22 cellular contexts compared by ENCODE assay signal in the genomic region with DNA sequence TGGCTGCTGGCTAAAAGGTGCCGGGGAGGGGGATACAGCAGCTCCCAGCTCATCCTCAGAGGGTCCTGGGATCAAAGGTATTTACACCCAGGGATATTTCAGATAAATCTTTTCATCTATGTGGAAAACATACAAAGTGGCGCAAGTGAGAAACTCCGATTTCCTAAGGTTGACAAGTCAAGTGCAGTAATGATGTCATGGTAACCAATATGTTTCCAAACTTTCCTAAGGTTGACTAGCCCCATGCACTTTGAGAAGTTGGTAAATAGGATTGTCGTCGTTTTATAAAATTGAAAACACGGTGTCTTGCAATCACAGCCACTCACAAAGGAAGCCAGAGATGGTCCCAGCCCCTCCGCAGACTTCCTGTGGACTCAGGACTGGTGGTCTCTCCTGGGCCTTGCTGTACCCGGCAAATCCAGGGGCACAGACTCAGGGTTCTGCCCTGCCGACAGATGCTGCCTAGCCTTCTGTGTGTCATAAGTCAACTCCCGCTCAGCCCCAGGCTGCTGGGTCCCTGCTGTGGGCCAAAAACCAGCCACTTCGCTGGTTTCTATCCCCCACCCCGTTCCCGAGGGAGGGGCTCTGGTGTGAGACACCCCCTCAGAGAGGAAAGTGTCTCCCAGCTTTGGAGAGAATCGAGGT.
A peak's percentile ranks its signal among the peaks of the same experiment; 100 is the strongest.
DNase-seq lines count a peak whose midpoint lies in the region; ATAC-seq, FAIRE-seq and TF ChIP-seq lines count a peak whose summit lies in the region.
"Had no signal": no experiment of that assay in that cellular context is flagged by ENCODE, and none has a peak within 500 bp of the region (broad histone marks: within the 10 kb centered on the region; RNA-seq: fewer than 3 reads in every experiment).

No MANE protein-coding gene starts in this region.

- H3K9me3 Mint-ChIP-seq in CD4-positive, CD25-positive, alpha-beta regulatory T cell, result no peaks in the 10 kb centered on the region
- H3K9me3 Mint-ChIP-seq in natural killer cell treated with Interleukin-12 subunit alpha and Interleukin-12 subunit beta and Interleukin-15 and Interleukin-18, amount 100 ng/mL, for 72 hours, result peaks cover 3% of the 10 kb centered on the region
- H3K9me3 Mint-ChIP-seq: brain; T-helper 2 cell treated with Interferon-gamma antibody and Interleukin-4, amounts not matched to agents 5 μg/mL and 100 μg/mL, for 36 hours had no signal

- in situ Hi-C loops in HepG2 (cut with HindIII; ENCODE audit: extremely low pct_ligation_motif_present, low pct_unique_long_range_greater_than_20kb), result no loop called here

- TF ChIP-seq CTCF in ascending aorta (IDR thresholded peaks at IDR 0.05) (no peak), HepG2 (CRISPR knock-in tag; IDR thresholded peaks at IDR 0.05) (no peak)

- no peaks in the 10 kb centered on the region for H3K27me3 ChIP-seq in CD4-positive, CD25-positive, alpha-beta regulatory T cell (ENCODE audit: control insufficient read depth, insufficient read depth, low read length)
- no peaks in the 10 kb centered on the region for H3K27me3 ChIP-seq in ascending aorta
- H3K27me3 ChIP-seq in HepG2 (ENCODE audit: control insufficient read depth in 1 of 2, insufficient read depth in 2 of 2, low read length in 2 of 2), result peaks cover 0 to 22% of the 10 kb centered on the region in 2 experiments; a peak in 1 of 5 replicates

- WGBS in HepG2 (ENCODE audit: low lambda C conversion rate), result 25% methylated on average over 14 of the region's 14 CpGs

- no peaks in the 10 kb centered on the region for H3K27me3 Mint-ChIP-seq in CD4-positive, CD25-positive, alpha-beta regulatory T cell
- peaks cover 0 to 2% of the 10 kb centered on the region in 2 donors for H3K27me3 Mint-ChIP-seq in natural killer cell treated with Interleukin-12 subunit alpha and Interleukin-12 subunit beta and Interleukin-15 and Interleukin-18, amount 100 ng/mL, for 72 hours
- H3K27me3 Mint-ChIP-seq: activated CD4-positive, alpha-beta T cell treated with anti-CD3 and anti-CD28 coated beads for 36 hours had no signal

- ATAC-seq in CD4-positive, CD25-positive, alpha-beta regulatory T cell (ENCODE audit: low read depth in 2 of 2), result no peak
- ATAC-seq in HepG2, result no peak
- no peak for ATAC-seq in natural killer cell treated with Interleukin-12 subunit alpha and Interleukin-12 subunit beta and Interleukin-15 and Interleukin-18, amount 100 ng/mL, for 72 hours

- no peak for TF ChIP-seq EP300 in HepG2 (IDR thresholded peaks at IDR 0.05; ENCODE audit: low read depth in 2 of 2, low read length in 2 of 2)
- TF ChIP-seq EP300 in HepG2 (CRISPR knock-in tag; IDR thresholded peaks at IDR 0.05; ENCODE audit: borderline replicate concordance), result no peak

- peaks cover 0 to 17% (median 5%) of the 10 kb centered on the region in 4 donors for H3K4me1 Mint-ChIP-seq in CD4-positive, CD25-positive, alpha-beta regulatory T cell
- peaks cover 21 to 39% of the 10 kb centered on the region in 2 donors for H3K4me1 Mint-ChIP-seq in natural killer cell treated with Interleukin-12 subunit alpha and Interleukin-12 subunit beta and Interleukin-15 and Interleukin-18, amount 100 ng/mL, for 72 hours (ENCODE audit: low read depth in 2 of 2)

- POLR2A ChIA-PET in HepG2 (lab: Yijun Ruan, JAX), result no interaction called here

- no peaks in the 10 kb centered on the region for H4K20me1 ChIP-seq in HepG2 (ENCODE audit: insufficient read depth, low read length)

- H3K27ac Mint-ChIP-seq in CD4-positive, CD25-positive, alpha-beta regulatory T cell, result peak overlapping the region in 2 of 3 donors; percentile 47
- H3K27ac Mint-ChIP-seq in natural killer cell treated with Interleukin-12 subunit alpha and Interleukin-12 subunit beta and Interleukin-15 and Interleukin-18, amount 100 ng/mL, for 72 hours, result peak overlapping the region in 1 of 2 donors; percentile 65
- H3K27ac Mint-ChIP-seq: activated CD4-positive, alpha-beta T cell treated with anti-CD3 and anti-CD28 coated beads for 36 hours; activated CD8-positive, alpha-beta T cell treated with anti-CD3 and anti-CD28 coated beads, Interleukin-2, amount 10 ng/mL, durations not matched to agents 7 days and 5 days; T-helper 2 cell treated with Interferon-gamma antibody and Interleukin-4, amounts not matched to agents 5 μg/mL and 100 μg/mL, for 36 hours had no signal

- no peaks in the 10 kb centered on the region for H3K4me1 ChIP-seq in CD4-positive, CD25-positive, alpha-beta regulatory T cell (ENCODE audit: control insufficient read depth, insufficient read depth, low read length, poor library complexity, severe bottlenecking)
- H3K4me1 ChIP-seq in ascending aorta (peaks cover 33 to 55% of the 10 kb centered on the region in 2 donors), HepG2 (ENCODE audit: insufficient read depth, low read length) (peaks cover 19% of the 10 kb centered on the region)

- no peak overlapping the region for H2AFZ ChIP-seq in HepG2 (ENCODE audit: low read length)

- FAIRE-seq in HepG2 (lab: Jason Lieb, UNC), result no peak

- no peaks in the 10 kb centered on the region for H3K36me3 ChIP-seq in CD4-positive, CD25-positive, alpha-beta regulatory T cell (ENCODE audit: control insufficient read depth, insufficient read depth, low read length)
- H3K36me3 ChIP-seq in ascending aorta, result no peaks in the 10 kb centered on the region
- H3K36me3 ChIP-seq in HepG2 (replicated peaks in 1 of 2; ENCODE audit: control insufficient read depth in 1 of 2, insufficient read depth in 2 of 2, low read length in 2 of 2), result no peaks in the 10 kb centered on the region
- H3K36me3 ChIP-seq: prostate gland had no signal

- TF ChIP-seq POLR2A in HepG2 (IDR thresholded peaks at IDR 0.05; ENCODE audit: insufficient read depth in 1 of 2, low read depth in 2 of 2, low read length in 2 of 2), result no peak

- DNase-seq in CD4-positive, CD25-positive, alpha-beta regulatory T cell, result no peak
- DNase-seq in ascending aorta (ENCODE audit: low spot score in 2 of 2), result no peak
- no peak for DNase-seq in HepG2 (ENCODE audit: low spot score)
- DNase-seq in renal cortical epithelial cell (ENCODE audit: low read depth), result peak; percentile 53
- DNase-seq in HCEC 1CT, result no peak
- no peak for DNase-seq in natural killer cell treated with Interleukin-12 subunit alpha and Interleukin-12 subunit beta and Interleukin-15 and Interleukin-18, amount 100 ng/mL, for 72 hours (ENCODE audit: low spot score)
- DNase-seq in DMS153 (lab: John Stamatoyannopoulos, UW), result no peak
- DNase-seq in NCI-H146 (lab: John Stamatoyannopoulos, UW), result no peak
- DNase-seq: ACHN; activated CD4-positive, alpha-beta T cell treated with anti-CD3 and anti-CD28 coated beads for 36 hours; activated CD8-positive, alpha-beta T cell treated with anti-CD3 and anti-CD28 coated beads, Interleukin-2, amount 10 ng/mL, durations not matched to agents 7 days and 5 days; activated gamma-delta T cell; COR-L47; DMS79 treated with DMSO at 0.1 percent for 48 hours; MV-4-11; NCI-H446 treated with DMSO at 0.1 percent for 48 hours; Right ventricle myocardium superior; stimulated activated naive CD4-positive, alpha-beta T cell had no signal

- TF ChIP-seq RAD21 in HepG2 (CRISPR knock-in tag; IDR thresholded peaks at IDR 0.05), result no peak

- no peaks in the 10 kb centered on the region for H3K9me3 ChIP-seq in CD4-positive, CD25-positive, alpha-beta regulatory T cell (ENCODE audit: control insufficient read depth in 2 of 2, low read length in 2 of 2)
- no peaks in the 10 kb centered on the region for H3K9me3 ChIP-seq in ascending aorta
- H3K9me3 ChIP-seq in HepG2 (ENCODE audit: low read length), result no peaks in the 10 kb centered on the region
- H3K9me3 ChIP-seq: prostate gland had no signal

- H3K4me3 ChIP-seq in CD4-positive, CD25-positive, alpha-beta regulatory T cell (ENCODE audit: low read depth, low read length), result no peak overlapping the region
- H3K4me3 ChIP-seq in ascending aorta (no peak overlapping the region), HepG2 (replicated peaks in 1 of 3; ENCODE audit: insufficient read depth in 1 of 3, low read depth in 2 of 3, low read length in 3 of 3) (no peak overlapping the region)
- H3K4me3 ChIP-seq: lung, prostate gland had no signal

- CTCF ChIA-PET in HepG2 (lab: Yijun Ruan, JAX; ENCODE audit: low intra/inter-chr PET ratio, low total read pairs), result no interaction called here

- no TSS peak for BruUV-seq in HepG2 (replicated peaks; lab: Mats Ljungman, UMichigan)

- H3K27ac ChIP-seq in CD4-positive, CD25-positive, alpha-beta regulatory T cell (ENCODE audit: insufficient read depth, low read length, poor library complexity, severe bottlenecking), result no peak overlapping the region
- H3K27ac ChIP-seq in ascending aorta (peak overlapping the region; percentile 94 to 98), HepG2 (ENCODE audit: extremely low read length, insufficient read depth, low read length) (no peak overlapping the region)
- H3K27ac ChIP-seq: prostate gland had no signal

- no peak overlapping the region for H3K9ac ChIP-seq in HepG2 (ENCODE audit: insufficient read depth, low read depth, low read length)

- H3K4me2 ChIP-seq in HepG2 (ENCODE audit: low read depth, low read length), result peak overlapping the region; percentile 4; the same call in 1 of the 2 replicates

- intact Hi-C loops in ascending aorta (cut with DNase I), result no loop called here
- intact Hi-C loops in HepG2 (cut with micrococcal nuclease; ENCODE audit: unreplicated experiment), result no loop called here

- H3K4me3 Mint-ChIP-seq in CD4-positive, CD25-positive, alpha-beta regulatory T cell, result no peak overlapping the region
- no peak overlapping the region for H3K4me3 Mint-ChIP-seq in natural killer cell treated with Interleukin-12 subunit alpha and Interleukin-12 subunit beta and Interleukin-15 and Interleukin-18, amount 100 ng/mL, for 72 hours
- H3K4me3 Mint-ChIP-seq: activated CD4-positive, alpha-beta T cell treated with anti-CD3 and anti-CD28 coated beads for 36 hours; activated CD8-positive, alpha-beta T cell treated with anti-CD3 and anti-CD28 coated beads, Interleukin-2, amount 10 ng/mL, durations not matched to agents 7 days and 5 days; brain; T-helper 2 cell treated with Interferon-gamma antibody and Interleukin-4, amounts not matched to agents 5 μg/mL and 100 μg/mL, for 36 hours had no signal

- no peaks in the 10 kb centered on the region for H3K36me3 Mint-ChIP-seq in CD4-positive, CD25-positive, alpha-beta regulatory T cell
- H3K36me3 Mint-ChIP-seq in natural killer cell treated with Interleukin-12 subunit alpha and Interleukin-12 subunit beta and Interleukin-15 and Interleukin-18, amount 100 ng/mL, for 72 hours, result no peaks in the 10 kb centered on the region
- H3K36me3 Mint-ChIP-seq: brain had no signal

- no peaks in the 10 kb centered on the region for H3K79me2 ChIP-seq in HepG2 (ENCODE audit: insufficient read depth, low read length)

TF ChIP-seq in HepG2, 621 proteins besides CTCF, POLR2A, EP300 and RAD21:
- peak; percentile 63; the same call in 1 of the 2 replicates for TF ChIP-seq ATF7 (IDR thresholded peaks at IDR 0.05)
- no peak for TF ChIP-seq ATF7 (CRISPR knock-in tag; IDR thresholded peaks at IDR 0.05)
- TF ChIP-seq SRF (IDR thresholded peaks at IDR 0.05; ENCODE audit: low read depth, low read length), result no peak
- TF ChIP-seq ELF4 (CRISPR knock-in tag; IDR thresholded peaks at IDR 0.05; ENCODE audit: borderline replicate concordance), result no peak

Comparison
In these comparisons a context has a peak if more than half of its experiments do, and no peak if none do; other contexts are left out.
1. H3K27ac ChIP-seq: peak in ascending aorta (2 of 2); none in CD4-positive, CD25-positive, alpha-beta regulatory T cell (single experiment) and HepG2 (single experiment).